7 cellular contexts compared by ENCODE assay signal in genomic region chr19:21474671-21475181, GRCh38. TPM values are rescaled to one million over a fixed set of nuclear protein-coding genes. Genes with fewer than 3 reads are reported as not detected.
DNase-seq lines count a peak whose midpoint lies in the region; ATAC-seq and TF ChIP-seq lines count a peak whose summit lies in the region.

No MANE protein-coding gene starts in this region.

- no peak overlapping the region for H3K27ac Mint-ChIP-seq in HFFc6
- no peak overlapping the region for H3K27ac Mint-ChIP-seq in central memory CD8-positive, alpha-beta T cell (ENCODE audit: low read depth)

- TF ChIP-seq CTCF in HFFc6 (IDR thresholded peaks at IDR 0.05): no peak

- H3K36me3 Mint-ChIP-seq in HFFc6 (ENCODE audit: low read depth): no peaks in the 10 kb centered on the region
- no peaks in the 10 kb centered on the region for H3K36me3 Mint-ChIP-seq in central memory CD8-positive, alpha-beta T cell (ENCODE audit: insufficient read depth)

- ATAC-seq in activated CD4-positive, CD25-positive, alpha-beta regulatory T cell treated with anti-CD3 and anti-CD28 coated beads, Interleukin-2, amount 50 U/mL, for 24 hours: peak; percentile 97 to 99
- ATAC-seq in central memory CD8-positive, alpha-beta T cell (replicated peaks; ENCODE audit: extremely low read depth, poor library complexity, severe bottlenecking): peak; percentile 84
- ATAC-seq in HG03457 (IDR thresholded peaks at IDR 0.05; ENCODE audit: unreplicated experiment) (no peak), GM19328 (IDR thresholded peaks at IDR 0.05; ENCODE audit: unreplicated experiment) (no peak)

- no peaks in the 10 kb centered on the region; the same call in 1 of the 2 replicates for H3K27me3 Mint-ChIP-seq in HFFc6 (ENCODE audit: insufficient read depth)
- no peaks in the 10 kb centered on the region for H3K27me3 Mint-ChIP-seq in central memory CD8-positive, alpha-beta T cell

- no peaks in the 10 kb centered on the region for H3K4me1 Mint-ChIP-seq in HFFc6 (ENCODE audit: low read depth)
- H3K4me1 Mint-ChIP-seq in central memory CD8-positive, alpha-beta T cell: no peaks in the 10 kb centered on the region

- peak overlapping the region; percentile 67; the same call in 1 of the 2 replicates for H3K4me3 Mint-ChIP-seq in HFFc6
- H3K4me3 Mint-ChIP-seq in central memory CD8-positive, alpha-beta T cell: peak overlapping the region; percentile 42

- peaks cover 27% of the 10 kb centered on the region for H3K9me3 Mint-ChIP-seq in HFFc6
- H3K9me3 Mint-ChIP-seq in central memory CD8-positive, alpha-beta T cell: no peaks in the 10 kb centered on the region

- DNase-seq in HFFc6: peak; percentile 32
- DNase-seq in central memory CD8-positive, alpha-beta T cell (ENCODE audit: low spot score in 2 of 2): peak; percentile 51 to 60
- peak; percentile 53 for DNase-seq in kidney glomerular epithelial cell (lab: John Stamatoyannopoulos, UW)
- peak; percentile 73 to 84 for DNase-seq in stimulated activated CD4-positive, alpha-beta T cell treated with anti-CD3 and anti-CD28 coated beads, Interleukin-12 subunit alpha, Interleukin-12 subunit beta, amount 100 ng/mL, for 24 hours (ENCODE audit: low read depth in 2 of 2)

RNA-seq across cellular contexts. Expression of gene ZNF429, which starts 30.7 kb away (rescaled TPM):
- total RNA-seq in HFFc6 (2021; fragmentation: NEBNext Ultra II Directional; extraction: Animal tissue kit (Norgen Biotek cat#: 25700)): 1 to 10 TPM; 5.4 to 7.6 (median 6.7) TPM

Comparison
In these comparisons a context has a peak if more than half of its experiments do, and no peak if none do; other contexts are left out.
1. ATAC-seq: peak in activated CD4-positive, CD25-positive, alpha-beta regulatory T cell treated with anti-CD3 and anti-CD28 coated beads, Interleukin-2, amount 50 U/mL, for 24 hours (2 of 2) and central memory CD8-positive, alpha-beta T cell (single experiment); none in HG03457 (single experiment) and GM19328 (single experiment).
2. Peak in every context shown above with its lines, with median percentiles within 50 percentile points of each other: DNase-seq.